In genomic region chr18:9123520-9123919, GRCh38 we compare ENCODE assay signal across 30 cellular contexts. TPM values are rescaled to one million over a fixed set of nuclear protein-coding genes. Genes with fewer than 3 reads are reported as not detected.
DNase-seq lines count a peak whose midpoint lies in the region; ATAC-seq, FAIRE-seq and TF ChIP-seq lines count a peak whose summit lies in the region.
"Had no signal": no experiment of that assay in that cellular context is flagged by ENCODE, and none has a peak within 500 bp of the region (broad histone marks: within the 10 kb centered on the region; RNA-seq: fewer than 3 reads in every experiment).

No MANE protein-coding gene starts in this region.

- peaks cover 70% of the 10 kb centered on the region for H3K4me1 Mint-ChIP-seq in activated naive CD8-positive, alpha-beta T cell (ENCODE audit: low read depth)
- H3K4me1 Mint-ChIP-seq in activated naive CD8-positive, alpha-beta T cell treated with anti-CD3 and anti-CD28 coated beads for 36 hours = peaks cover 47% of the 10 kb centered on the region
- peaks cover 57% of the 10 kb centered on the region for H3K4me1 Mint-ChIP-seq in activated naive CD8-positive, alpha-beta T cell treated with anti-CD3 and anti-CD28 coated beads, Interleukin-2, amount 50 U/mL, for 24 hours
- H3K4me1 Mint-ChIP-seq in type B pancreatic cell (ENCODE audit: unreplicated experiment) = no peaks in the 10 kb centered on the region
- H3K4me1 Mint-ChIP-seq in stimulated activated naive B cell treated with anti-CD40 and anti-IgM and Interleukin-4, amounts not matched to agents 10 μg/mL and 1 μg/mL and 100 μg/mL, for 72 hours = peaks cover 6 to 17% of the 10 kb centered on the region in 2 donors
- H3K4me1 Mint-ChIP-seq: H9 had no signal

- H3K36me3 ChIP-seq in gastroesophageal sphincter = peaks cover 0 to 30% of the 10 kb centered on the region in 2 donors

- H3K9me3 ChIP-seq in gastroesophageal sphincter = no peaks in the 10 kb centered on the region
- H3K9me3 ChIP-seq: adrenal gland, Caco-2, left lung, SK-N-SH, transverse colon had no signal

- no peak for TF ChIP-seq EP300 in gastroesophageal sphincter (IDR thresholded peaks at IDR 0.05)

- H3K27me3 Mint-ChIP-seq in activated naive CD8-positive, alpha-beta T cell = no peaks in the 10 kb centered on the region
- H3K27me3 Mint-ChIP-seq in activated naive CD8-positive, alpha-beta T cell treated with anti-CD3 and anti-CD28 coated beads for 36 hours = no peaks in the 10 kb centered on the region
- no peaks in the 10 kb centered on the region for H3K27me3 Mint-ChIP-seq in activated naive CD8-positive, alpha-beta T cell treated with anti-CD3 and anti-CD28 coated beads, Interleukin-2, amount 50 U/mL, for 24 hours
- no peaks in the 10 kb centered on the region for H3K27me3 Mint-ChIP-seq in type B pancreatic cell
- H3K27me3 Mint-ChIP-seq in stimulated activated naive B cell treated with anti-CD40 and anti-IgM and Interleukin-4, amounts not matched to agents 10 μg/mL and 1 μg/mL and 100 μg/mL, for 72 hours = no peaks in the 10 kb centered on the region
- H3K27me3 Mint-ChIP-seq: brain had no signal

- no peak for DNase-seq in activated naive CD8-positive, alpha-beta T cell treated with anti-CD3 and anti-CD28 coated beads for 36 hours
- DNase-seq in GM18507 (ENCODE audit: extremely low spot score, insufficient read length, low read depth) (no peak), type B pancreatic cell (ENCODE audit: extremely low spot score, unreplicated experiment) (no peak)
- DNase-seq in activated naive CD8-positive, alpha-beta T cell treated with anti-CD3 and anti-CD28 coated beads, Interleukin-2, amount 50 U/mL, for 24 hours = no peak
- no peak for DNase-seq in stimulated activated naive B cell treated with anti-CD40 and anti-IgM and Interleukin-4, amounts not matched to agents 10 μg/mL and 1 μg/mL and 100 μg/mL, for 72 hours
- DNase-seq: ACHN; activated CD8-positive, alpha-beta memory T cell treated with anti-CD3 and anti-CD28 coated beads, Interleukin-2, amount 50 U/mL, for 4 hours; activated effector memory CD4-positive, alpha-beta T cell treated with anti-CD3 and anti-CD28 coated beads, Interleukin-2, amount 50 U/mL, for 16 hours; adrenal gland; Caco-2; DMS79; H9; left lung; mesenchymal stem cell; NCI-H1436; NCI-H2081 treated with DMSO at 0.1 percent for 48 hours; NCI-H446; NCI-H774; SK-N-SH; small intestine; stimulated activated CD4-positive, alpha-beta T cell treated with anti-CD3 and anti-CD28 coated beads, Interleukin-1b, Interleukin-23, amount 100 ng/mL, for 48 hours; stimulated activated CD8-positive, alpha-beta memory T cell treated with anti-CD3 and anti-CD28 coated beads, Interleukin-4, amount 100 ng/mL, for 48 hours; transverse colon had no signal

- H3K9me3 Mint-ChIP-seq in activated naive CD8-positive, alpha-beta T cell (ENCODE audit: low read depth) = no peaks in the 10 kb centered on the region
- no peaks in the 10 kb centered on the region for H3K9me3 Mint-ChIP-seq in activated naive CD8-positive, alpha-beta T cell treated with anti-CD3 and anti-CD28 coated beads for 36 hours
- H3K9me3 Mint-ChIP-seq in activated naive CD8-positive, alpha-beta T cell treated with anti-CD3 and anti-CD28 coated beads, Interleukin-2, amount 50 U/mL, for 24 hours = no peaks in the 10 kb centered on the region
- H3K9me3 Mint-ChIP-seq in type B pancreatic cell = no peaks in the 10 kb centered on the region
- no peaks in the 10 kb centered on the region for H3K9me3 Mint-ChIP-seq in stimulated activated naive B cell treated with anti-CD40 and anti-IgM and Interleukin-4, amounts not matched to agents 10 μg/mL and 1 μg/mL and 100 μg/mL, for 72 hours
- H3K9me3 Mint-ChIP-seq: brain; H9; T-helper 1 cell treated with Interleukin-12 subunit alpha and Interleukin-12 subunit beta and Interleukin-4 antibody, amounts not matched to agents 30 μg/mL and 1 μg/mL, for 36 hours had no signal

- peak overlapping the region; percentile 79 for H3K27ac Mint-ChIP-seq in activated naive CD8-positive, alpha-beta T cell
- H3K27ac Mint-ChIP-seq in activated naive CD8-positive, alpha-beta T cell treated with anti-CD3 and anti-CD28 coated beads for 36 hours = no peak overlapping the region
- H3K27ac Mint-ChIP-seq in activated naive CD8-positive, alpha-beta T cell treated with anti-CD3 and anti-CD28 coated beads, Interleukin-2, amount 50 U/mL, for 24 hours = peak overlapping the region; percentile 6
- H3K27ac Mint-ChIP-seq in type B pancreatic cell = peak overlapping the region; percentile 26
- H3K27ac Mint-ChIP-seq in stimulated activated naive B cell treated with anti-CD40 and anti-IgM and Interleukin-4, amounts not matched to agents 10 μg/mL and 1 μg/mL and 100 μg/mL, for 72 hours = no peak overlapping the region
- H3K27ac Mint-ChIP-seq: brain, H9 had no signal

- peaks cover 25% of the 10 kb centered on the region for H3K36me3 Mint-ChIP-seq in activated naive CD8-positive, alpha-beta T cell
- peaks cover 50% of the 10 kb centered on the region for H3K36me3 Mint-ChIP-seq in activated naive CD8-positive, alpha-beta T cell treated with anti-CD3 and anti-CD28 coated beads for 36 hours
- peaks cover 68% of the 10 kb centered on the region for H3K36me3 Mint-ChIP-seq in activated naive CD8-positive, alpha-beta T cell treated with anti-CD3 and anti-CD28 coated beads, Interleukin-2, amount 50 U/mL, for 24 hours (ENCODE audit: low read depth)
- peaks cover 27% of the 10 kb centered on the region for H3K36me3 Mint-ChIP-seq in type B pancreatic cell
- peaks cover 24 to 37% of the 10 kb centered on the region in 2 donors for H3K36me3 Mint-ChIP-seq in stimulated activated naive B cell treated with anti-CD40 and anti-IgM and Interleukin-4, amounts not matched to agents 10 μg/mL and 1 μg/mL and 100 μg/mL, for 72 hours

- peak; percentile 53 for FAIRE-seq in GM18507 (lab: Jason Lieb, UNC)
- FAIRE-seq: endothelial cell of umbilical vein, HTR-8/SVneo had no signal

- WGBS in gastroesophageal sphincter (ENCODE audit: low coverage in 1 of 2), 2 donors = 89 to 90% methylated on average over 2 of the region's 2 CpGs

- TF ChIP-seq CTCF in type B pancreatic cell (conservative IDR thresholded peaks at IDR 0.05) (no peak), gastroesophageal sphincter (IDR thresholded peaks at IDR 0.05) (no peak)

- H3K4me3 Mint-ChIP-seq in activated naive CD8-positive, alpha-beta T cell = peak overlapping the region; percentile 42
- no peak overlapping the region for H3K4me3 Mint-ChIP-seq in activated naive CD8-positive, alpha-beta T cell treated with anti-CD3 and anti-CD28 coated beads for 36 hours
- H3K4me3 Mint-ChIP-seq in activated naive CD8-positive, alpha-beta T cell treated with anti-CD3 and anti-CD28 coated beads, Interleukin-2, amount 50 U/mL, for 24 hours = no peak overlapping the region
- no peak overlapping the region for H3K4me3 Mint-ChIP-seq in type B pancreatic cell
- H3K4me3 Mint-ChIP-seq in stimulated activated naive B cell treated with anti-CD40 and anti-IgM and Interleukin-4, amounts not matched to agents 10 μg/mL and 1 μg/mL and 100 μg/mL, for 72 hours = no peak overlapping the region
- H3K4me3 Mint-ChIP-seq: brain; H9; T-helper 1 cell treated with Interleukin-12 subunit alpha and Interleukin-12 subunit beta and Interleukin-4 antibody, amounts not matched to agents 30 μg/mL and 1 μg/mL, for 36 hours had no signal

- ATAC-seq in activated naive CD8-positive, alpha-beta T cell treated with anti-CD3 and anti-CD28 coated beads, Interleukin-2, amount 50 U/mL, for 24 hours = no peak
- ATAC-seq in stimulated activated naive B cell treated with anti-CD40 and anti-IgM and Interleukin-4, amounts not matched to agents 10 μg/mL and 1 μg/mL and 100 μg/mL, for 72 hours (replicated peaks) = no peak
- ATAC-seq in HG03460 (IDR thresholded peaks at IDR 0.05; ENCODE audit: unreplicated experiment) = no peak
- no peak for ATAC-seq in gastroesophageal sphincter
- ATAC-seq: left lung had no signal

- H3K4me1 ChIP-seq in gastroesophageal sphincter = peaks cover 8 to 94% (median 29%) of the 10 kb centered on the region in 3 donors
- H3K4me1 ChIP-seq: Caco-2 had no signal

- H3K27ac ChIP-seq in gastroesophageal sphincter = peak overlapping the region in 1 of 4 donors; percentile 60
- H3K27ac ChIP-seq: adrenal gland, left lung, transverse colon had no signal

- H3K27me3 ChIP-seq in gastroesophageal sphincter = no peaks in the 10 kb centered on the region
- H3K27me3 ChIP-seq: adrenal gland, left lung, transverse colon had no signal

- TF ChIP-seq POLR2A in gastroesophageal sphincter (IDR thresholded peaks at IDR 0.05) = no peak

- H3K4me3 ChIP-seq in gastroesophageal sphincter = no peak overlapping the region
- H3K4me3 ChIP-seq: adrenal gland, left lung, transverse colon had no signal

RNA-seq across cellular contexts. Expression of gene ANKRD12, which starts 13.1 kb away (rescaled TPM):
- total RNA-seq in activated naive CD8-positive, alpha-beta T cell treated with anti-CD3 and anti-CD28 coated beads for 36 hours = 10 to 100 TPM; 33.1 to 33.9 TPM
- 28.2 and 38.8 TPM in 2 replicates for total RNA-seq in type B pancreatic cell (ENCODE audit: low replicate concordance)
- total RNA-seq in gastroesophageal sphincter = 100 to 1,000 TPM in 3 of 4 donors, 10 to 100 TPM in 1; 84.7 to 137 (median 122) TPM

RNA-seq across cellular contexts. Expression of gene NDUFV2, which starts 21.0 kb away (rescaled TPM):
- total RNA-seq in activated naive CD8-positive, alpha-beta T cell treated with anti-CD3 and anti-CD28 coated beads for 36 hours = 100 to 1,000 TPM; 302 to 307 TPM
- total RNA-seq in type B pancreatic cell (ENCODE audit: low replicate concordance) (122 and 135 TPM in 2 replicates), gastroesophageal sphincter (100 to 1,000 TPM; 136 to 230 (median 176) TPM)

Comparison
In these comparisons a context has a peak if more than half of its experiments do, and no peak if none do; other contexts are left out.
1. H3K27ac Mint-ChIP-seq: peak in activated naive CD8-positive, alpha-beta T cell (single experiment), activated naive CD8-positive, alpha-beta T cell treated with anti-CD3 and anti-CD28 coated beads, Interleukin-2, amount 50 U/mL, for 24 hours (single experiment) and type B pancreatic cell (single experiment); none in activated naive CD8-positive, alpha-beta T cell treated with anti-CD3 and anti-CD28 coated beads for 36 hours (single experiment) and stimulated activated naive B cell treated with anti-CD40 and anti-IgM and Interleukin-4, amounts not matched to agents 10 μg/mL and 1 μg/mL and 100 μg/mL, for 72 hours (single experiment).